In genomic region chr22:37657590-37658132, GRCh38 we compare ENCODE assay signal across 1 cellular context.
TF ChIP-seq lines count a peak whose summit lies in the region.

No MANE protein-coding gene starts in this region.

TF ChIP-seq in GM23338, 12 proteins besides CTCF, POLR2A, EP300 and RAD21 (continued from another document):
- TF ChIP-seq REST (IDR thresholded peaks at IDR 0.05; ENCODE audit: unreplicated experiment) (no peak), EZH2 (IDR thresholded peaks at IDR 0.05; ENCODE audit: low read depth, unreplicated experiment) (no peak), ZNF462 (CRISPR knock-in tag; IDR thresholded peaks at IDR 0.05) (no peak), ETS1 (IDR thresholded peaks at IDR 0.05) (no peak), POLR2AphosphoS5 (IDR thresholded peaks at IDR 0.05; ENCODE audit: low read depth) (no peak), ZNF331 (CRISPR knock-in tag; IDR thresholded peaks at IDR 0.05; ENCODE audit: low read depth) (no peak), NANOG (IDR thresholded peaks at IDR 0.05; ENCODE audit: borderline replicate concordance) (no peak)
